Comparison of ENCODE assay signal across 9 cellular contexts in the genomic region with DNA sequence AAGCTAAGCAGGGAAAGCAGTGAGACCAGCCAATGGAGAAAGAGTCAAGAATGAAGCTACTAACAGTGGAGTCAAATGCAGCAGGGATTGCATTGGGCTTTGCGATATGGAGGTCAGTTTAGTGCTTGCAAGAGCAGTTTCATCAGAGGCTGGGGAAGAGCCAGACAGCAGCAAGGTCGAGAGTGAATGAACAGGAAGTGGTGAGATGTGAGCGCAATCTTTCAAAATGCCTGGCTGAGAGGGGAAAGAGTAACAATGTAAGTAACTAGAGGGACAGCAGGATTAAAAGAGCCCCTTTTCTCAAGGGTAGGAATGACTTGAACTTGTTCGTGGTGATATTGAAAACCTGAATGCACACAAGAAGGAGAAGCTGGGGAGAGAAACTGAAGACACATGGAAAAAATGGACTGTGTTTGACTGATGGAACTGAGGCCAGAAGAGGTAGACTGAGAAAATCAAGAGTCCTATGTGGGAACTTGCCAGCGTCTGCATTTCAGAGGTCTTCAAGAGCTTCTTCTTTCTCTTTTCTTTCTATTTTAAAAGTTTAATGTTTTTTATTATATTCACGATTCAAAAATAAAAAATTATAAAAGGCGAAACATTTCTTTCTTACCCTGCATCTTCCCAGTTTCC. TPM values are rescaled to one million over a fixed set of nuclear protein-coding genes. Genes with fewer than 3 reads are reported as not detected.
A peak's percentile ranks its signal among the peaks of the same experiment; 100 is the strongest.
DNase-seq lines count a peak whose midpoint lies in the region; ATAC-seq and TF ChIP-seq lines count a peak whose summit lies in the region.
"Had no signal": no experiment of that assay in that cellular context is flagged by ENCODE, and none has a peak within 500 bp of the region (broad histone marks: within the 10 kb centered on the region; RNA-seq: fewer than 3 reads in every experiment).

No MANE protein-coding gene starts in this region.

- no peaks in the 10 kb centered on the region for H3K27me3 ChIP-seq in trophoblast cell (ENCODE audit: insufficient read depth, low read length)

- no peak overlapping the region for H2AK5ac ChIP-seq in trophoblast cell (ENCODE audit: low read length)

- H3K4me1 Mint-ChIP-seq in activated T-helper 2 cell treated with anti-CD3 and anti-CD28 coated beads, Interferon-gamma antibody, Interleukin-2, Interleukin-4, amounts not matched to agents 10 μg/mL and 5 μg/mL and 100 μg/mL, durations not matched to agents 14 hours and 24 hours and 36 hours (ENCODE audit: low read depth): peaks cover 30% of the 10 kb centered on the region
- peaks cover 11 to 17% of the 10 kb centered on the region in 2 donors for H3K4me1 Mint-ChIP-seq in natural killer cell treated with Interleukin-12 subunit alpha and Interleukin-12 subunit beta and Interleukin-15 and Interleukin-18, amount 100 ng/mL, for 72 hours (ENCODE audit: low read depth in 2 of 2)

- no peak overlapping the region for H3K4me2 ChIP-seq in trophoblast cell (ENCODE audit: low read length)

- H3K4me3 ChIP-seq in trophoblast cell (ENCODE audit: low read depth, low read length): no peak overlapping the region

- H3K9me3 Mint-ChIP-seq in activated T-helper 2 cell treated with anti-CD3 and anti-CD28 coated beads, Interferon-gamma antibody, Interleukin-2, Interleukin-4, amounts not matched to agents 10 μg/mL and 5 μg/mL and 100 μg/mL, durations not matched to agents 14 hours and 24 hours and 36 hours: no peaks in the 10 kb centered on the region
- H3K9me3 Mint-ChIP-seq in natural killer cell treated with Interleukin-12 subunit alpha and Interleukin-12 subunit beta and Interleukin-15 and Interleukin-18, amount 100 ng/mL, for 72 hours: no peaks in the 10 kb centered on the region

- no peak overlapping the region for H3K23ac ChIP-seq in trophoblast cell (ENCODE audit: low read length)

- H3K4me1 ChIP-seq in trophoblast cell (ENCODE audit: control insufficient read depth in 1 of 2, insufficient read depth in 2 of 2, low read length in 2 of 2): no peaks in the 10 kb centered on the region

- H2BK12ac ChIP-seq in trophoblast cell (ENCODE audit: low read length): no peak overlapping the region

- H2BK5ac ChIP-seq in trophoblast cell (ENCODE audit: low read depth, low read length, poor library complexity): no peak overlapping the region

- peak; percentile 85 for ATAC-seq in GM21717 (IDR thresholded peaks at IDR 0.05; ENCODE audit: unreplicated experiment)
- peak; percentile 80 to 90 for ATAC-seq in natural killer cell treated with Interleukin-12 subunit alpha and Interleukin-12 subunit beta and Interleukin-15 and Interleukin-18, amount 100 ng/mL, for 72 hours

- TF ChIP-seq CTCF in GM13976 (IDR thresholded peaks at IDR 0.05; ENCODE audit: borderline replicate concordance, control extremely low read depth, extremely low read depth, insufficient read depth, missing control alignments): no peak

- H4K12ac ChIP-seq in trophoblast cell (ENCODE audit: low read depth, low read length): no peak overlapping the region

- H4K91ac ChIP-seq in trophoblast cell (ENCODE audit: low read depth, low read length): no peak overlapping the region

- H3K36me3 ChIP-seq in KOPT-K1 (ENCODE audit: insufficient read depth, low read length): no peaks in the 10 kb centered on the region
- H3K36me3 ChIP-seq in trophoblast cell (ENCODE audit: control insufficient read depth in 1 of 2, insufficient read depth in 2 of 2, low read length in 2 of 2): no peaks in the 10 kb centered on the region

- H3K79me1 ChIP-seq in trophoblast cell (ENCODE audit: low read length): no peaks in the 10 kb centered on the region

- intact Hi-C loops in activated T-helper 2 cell treated with anti-CD3 and anti-CD28 coated beads, Interferon-gamma antibody, Interleukin-2, Interleukin-4, amounts not matched to agents 10 μg/mL and 5 μg/mL and 100 μg/mL, durations not matched to agents 14 hours and 24 hours and 36 hours (cut with micrococcal nuclease): loop anchor here (1.0 kb wide), 1 partner anchor 8 kb away; no protein-coding TSS in a partner anchor

- no peak overlapping the region for H3K14ac ChIP-seq in trophoblast cell (ENCODE audit: low read length)

- H2AFZ ChIP-seq in trophoblast cell (ENCODE audit: insufficient read depth, low read length, poor library complexity): no peak overlapping the region

- H3K36me3 Mint-ChIP-seq in activated T-helper 2 cell treated with anti-CD3 and anti-CD28 coated beads, Interferon-gamma antibody, Interleukin-2, Interleukin-4, amounts not matched to agents 10 μg/mL and 5 μg/mL and 100 μg/mL, durations not matched to agents 14 hours and 24 hours and 36 hours (ENCODE audit: low read depth): no peaks in the 10 kb centered on the region
- H3K36me3 Mint-ChIP-seq in natural killer cell treated with Interleukin-12 subunit alpha and Interleukin-12 subunit beta and Interleukin-15 and Interleukin-18, amount 100 ng/mL, for 72 hours: no peaks in the 10 kb centered on the region

- peak overlapping the region; percentile 66 for H3K27ac ChIP-seq in KOPT-K1 (ENCODE audit: low read depth, low read length, poor library complexity, severe bottlenecking)
- no peak overlapping the region for H3K27ac ChIP-seq in trophoblast cell (ENCODE audit: low read depth, low read length)
- H3K27ac ChIP-seq: VCaP had no signal

- no peak overlapping the region for H3K18ac ChIP-seq in trophoblast cell (ENCODE audit: low read length)

- H3K79me2 ChIP-seq in trophoblast cell (ENCODE audit: control insufficient read depth, insufficient read depth, low read length, poor library complexity): no peaks in the 10 kb centered on the region

- H3K9ac ChIP-seq in trophoblast cell (ENCODE audit: low read length): no peak overlapping the region

- no peak overlapping the region for H3K4ac ChIP-seq in trophoblast cell (ENCODE audit: low read depth, low read length)

- no peak overlapping the region for H4K8ac ChIP-seq in trophoblast cell (ENCODE audit: low read depth, low read length)

- peak overlapping the region; percentile 3 for H3K4me3 Mint-ChIP-seq in activated T-helper 2 cell treated with anti-CD3 and anti-CD28 coated beads, Interferon-gamma antibody, Interleukin-2, Interleukin-4, amounts not matched to agents 10 μg/mL and 5 μg/mL and 100 μg/mL, durations not matched to agents 14 hours and 24 hours and 36 hours (ENCODE audit: low read depth)
- H3K4me3 Mint-ChIP-seq in natural killer cell treated with Interleukin-12 subunit alpha and Interleukin-12 subunit beta and Interleukin-15 and Interleukin-18, amount 100 ng/mL, for 72 hours: peak overlapping the region; percentile 35

- in situ Hi-C loops in GM13976 (cut with MboI; ENCODE audit: low sequenced_read_pairs, unreplicated experiment): no loop called here

- no peaks in the 10 kb centered on the region for H3K9me3 ChIP-seq in KOPT-K1 (ENCODE audit: insufficient read depth, low read length, poor library complexity, severe bottlenecking)
- no peaks in the 10 kb centered on the region for H3K9me3 ChIP-seq in trophoblast cell (ENCODE audit: insufficient read depth, low read depth, low read length)

- WGBS in trophoblast cell (ENCODE audit: extremely low coverage, insufficient coverage, insufficient read length): no CpG with 5 or more reads among the region's 7 CpGs

- peaks cover 4% of the 10 kb centered on the region for H3K27me3 Mint-ChIP-seq in activated T-helper 2 cell treated with anti-CD3 and anti-CD28 coated beads, Interferon-gamma antibody, Interleukin-2, Interleukin-4, amounts not matched to agents 10 μg/mL and 5 μg/mL and 100 μg/mL, durations not matched to agents 14 hours and 24 hours and 36 hours (ENCODE audit: low read depth)
- no peaks in the 10 kb centered on the region for H3K27me3 Mint-ChIP-seq in natural killer cell treated with Interleukin-12 subunit alpha and Interleukin-12 subunit beta and Interleukin-15 and Interleukin-18, amount 100 ng/mL, for 72 hours

- H3K27ac Mint-ChIP-seq in activated T-helper 2 cell treated with anti-CD3 and anti-CD28 coated beads, Interferon-gamma antibody, Interleukin-2, Interleukin-4, amounts not matched to agents 10 μg/mL and 5 μg/mL and 100 μg/mL, durations not matched to agents 14 hours and 24 hours and 36 hours: peak overlapping the region; percentile 72
- H3K27ac Mint-ChIP-seq in natural killer cell treated with Interleukin-12 subunit alpha and Interleukin-12 subunit beta and Interleukin-15 and Interleukin-18, amount 100 ng/mL, for 72 hours: peak overlapping the region; percentile 9 to 25

- H2BK120ac ChIP-seq in trophoblast cell (ENCODE audit: insufficient read depth, low read length, poor library complexity): no peak overlapping the region

- peak; percentile 65 for DNase-seq in GM13976 (ENCODE audit: low spot score)
- peak; percentile 20 for DNase-seq in activated T-helper 2 cell treated with anti-CD3 and anti-CD28 coated beads, Interferon-gamma antibody, Interleukin-2, Interleukin-4, amounts not matched to agents 10 μg/mL and 5 μg/mL and 100 μg/mL, durations not matched to agents 14 hours and 24 hours and 36 hours (ENCODE audit: low spot score)
- no peak for DNase-seq in natural killer cell treated with Interleukin-12 subunit alpha and Interleukin-12 subunit beta and Interleukin-15 and Interleukin-18, amount 100 ng/mL, for 72 hours (ENCODE audit: low spot score)
- DNase-seq in trophoblast cell: no peak
- no peak for DNase-seq in activated effector memory CD4-positive, alpha-beta T cell treated with Interleukin-2 at 50 U/mL for 16 hours
- no peak for DNase-seq in DMS53 treated with DMSO at 0.1 percent for 48 hours (lab: John Stamatoyannopoulos, UW; ENCODE audit: unreplicated experiment)

RNA-seq across cellular contexts. Expression of a gene that starts 30.6 kb away (rescaled TPM):
- 7.7 and 9.6 TPM in 2 replicates for total RNA-seq in activated T-helper 2 cell treated with anti-CD3 and anti-CD28 coated beads, Interferon-gamma antibody, Interleukin-2, Interleukin-4, amounts not matched to agents 10 μg/mL and 5 μg/mL and 100 μg/mL, durations not matched to agents 14 hours and 24 hours and 36 hours
- 10 to 100 TPM; 12.1 to 12.4 TPM for total RNA-seq in natural killer cell treated with Interleukin-12 subunit alpha and Interleukin-12 subunit beta and Interleukin-15 and Interleukin-18, amount 100 ng/mL, for 72 hours
- 5.1 and 5.2 TPM in 2 replicates for polyA plus RNA-seq in trophoblast cell (2013)

RNA-seq across cellular contexts. Expression of a gene that starts 40.5 kb away (rescaled TPM):
- 74.2 and 78.4 TPM in 2 replicates for total RNA-seq in activated T-helper 2 cell treated with anti-CD3 and anti-CD28 coated beads, Interferon-gamma antibody, Interleukin-2, Interleukin-4, amounts not matched to agents 10 μg/mL and 5 μg/mL and 100 μg/mL, durations not matched to agents 14 hours and 24 hours and 36 hours
- total RNA-seq in natural killer cell treated with Interleukin-12 subunit alpha and Interleukin-12 subunit beta and Interleukin-15 and Interleukin-18, amount 100 ng/mL, for 72 hours: 10 to 100 TPM; 51.2 to 68.9 TPM
- 202 and 217 TPM in 2 replicates for polyA plus RNA-seq in trophoblast cell (2013)

Comparison
In these comparisons a context has a peak if more than half of its experiments do, and no peak if none do; other contexts are left out.
1. DNase-seq: peak in GM13976 (single experiment) and activated T-helper 2 cell treated with anti-CD3 and anti-CD28 coated beads, Interferon-gamma antibody, Interleukin-2, Interleukin-4, amounts not matched to agents 10 μg/mL and 5 μg/mL and 100 μg/mL, durations not matched to agents 14 hours and 24 hours and 36 hours (single experiment); none in natural killer cell treated with Interleukin-12 subunit alpha and Interleukin-12 subunit beta and Interleukin-15 and Interleukin-18, amount 100 ng/mL, for 72 hours (single experiment), trophoblast cell (0 of 2), activated effector memory CD4-positive, alpha-beta T cell treated with Interleukin-2 at 50 U/mL for 16 hours (single experiment) and DMS53 treated with DMSO at 0.1 percent for 48 hours (single experiment).